In genomic region chr2:68936462-68936861, GRCh38 we compare ENCODE assay signal across 19 cellular contexts. TPM values are rescaled to one million over a fixed set of nuclear protein-coding genes. Genes with fewer than 3 reads are reported as not detected.
A peak's percentile ranks its signal among the peaks of the same experiment; 100 is the strongest.
DNase-seq lines count a peak whose midpoint lies in the region; ATAC-seq and TF ChIP-seq lines count a peak whose summit lies in the region.
"Had no signal": no experiment of that assay in that cellular context is flagged by ENCODE, and none has a peak within 500 bp of the region (broad histone marks: within the 10 kb centered on the region; RNA-seq: fewer than 3 reads in every experiment).

No MANE protein-coding gene starts in this region.

- intact Hi-C loops in esophagus muscularis mucosa (cut with DNase I), result no loop called here

- no peak overlapping the region for H3K14ac ChIP-seq in trophoblast cell (ENCODE audit: low read length)

- no peak overlapping the region for H2BK120ac ChIP-seq in trophoblast cell (ENCODE audit: insufficient read depth, low read length, poor library complexity)

- H4K20me1 ChIP-seq in GM23248 (ENCODE audit: insufficient read depth), result no peaks in the 10 kb centered on the region

- no peaks in the 10 kb centered on the region for H3K9me2 ChIP-seq in GM23248 (ENCODE audit: insufficient read depth)

- H3K36me3 ChIP-seq in GM23248 (ENCODE audit: low read depth) (no peaks in the 10 kb centered on the region), esophagus muscularis mucosa (no peaks in the 10 kb centered on the region), trophoblast cell (ENCODE audit: control insufficient read depth in 1 of 2, insufficient read depth in 2 of 2, low read length in 2 of 2) (no peaks in the 10 kb centered on the region)

- H4K12ac ChIP-seq in trophoblast cell (ENCODE audit: low read depth, low read length), result no peak overlapping the region

- no peak for TF ChIP-seq CTCF in esophagus muscularis mucosa (IDR thresholded peaks at IDR 0.05)

- no peak overlapping the region for H2AK5ac ChIP-seq in trophoblast cell (ENCODE audit: low read length)

- 19 to 21% methylated on average over 2 of the region's 2 CpGs for WGBS in GM23248 (ENCODE audit: low coverage in 1 of 2, low lambda C conversion rate in 2 of 2, missing lambda C conversion rate in 2 of 2), 2 experiments
- WGBS in esophagus muscularis mucosa, result 65% methylated on average over 2 of the region's 2 CpGs
- no CpG with 5 or more reads among the region's 2 CpGs for WGBS in trophoblast cell (ENCODE audit: extremely low coverage, insufficient coverage, insufficient read length)

- no peak for TF ChIP-seq POLR2A in esophagus muscularis mucosa (IDR thresholded peaks at IDR 0.05; ENCODE audit: low read depth)

- H3K9me3 ChIP-seq in GM23248 (ENCODE audit: low read depth) (no peaks in the 10 kb centered on the region), esophagus muscularis mucosa (no peaks in the 10 kb centered on the region), trophoblast cell (ENCODE audit: insufficient read depth, low read depth, low read length) (no peaks in the 10 kb centered on the region)

- H3K27ac ChIP-seq in GM23248, result no peak overlapping the region
- H3K27ac ChIP-seq in esophagus muscularis mucosa (replicated peaks in 1 of 4), result no peak overlapping the region
- no peak overlapping the region for H3K27ac ChIP-seq in trophoblast cell (ENCODE audit: low read depth, low read length)

- no peak overlapping the region for H3K4ac ChIP-seq in trophoblast cell (ENCODE audit: low read depth, low read length)

- no peaks in the 10 kb centered on the region for H3K27me3 ChIP-seq in GM23248 (replicated peaks; ENCODE audit: insufficient read depth)
- H3K27me3 ChIP-seq in esophagus muscularis mucosa, result no peaks in the 10 kb centered on the region
- no peaks in the 10 kb centered on the region for H3K27me3 ChIP-seq in trophoblast cell (ENCODE audit: insufficient read depth, low read length)

- H3K18ac ChIP-seq in trophoblast cell (ENCODE audit: low read length), result no peak overlapping the region

- H2BK5ac ChIP-seq in trophoblast cell (ENCODE audit: low read depth, low read length, poor library complexity), result no peak overlapping the region

- no peak overlapping the region for H4K91ac ChIP-seq in trophoblast cell (ENCODE audit: low read depth, low read length)

- H3K4me2 ChIP-seq in GM23248 (ENCODE audit: unreplicated experiment) (peak overlapping the region; percentile 34), trophoblast cell (ENCODE audit: low read length) (no peak overlapping the region)

- H3K79me2 ChIP-seq in GM23248 (ENCODE audit: insufficient read depth), result no peaks in the 10 kb centered on the region
- no peaks in the 10 kb centered on the region for H3K79me2 ChIP-seq in trophoblast cell (ENCODE audit: control insufficient read depth, insufficient read depth, low read length, poor library complexity)

- H3K4me3 ChIP-seq in GM23248, result no peak overlapping the region
- no peak overlapping the region for H3K4me3 ChIP-seq in esophagus muscularis mucosa
- H3K4me3 ChIP-seq in trophoblast cell (ENCODE audit: low read depth, low read length), result no peak overlapping the region

- H2AFZ ChIP-seq in GM23248, result peak overlapping the region; percentile 54
- H2AFZ ChIP-seq in trophoblast cell (ENCODE audit: insufficient read depth, low read length, poor library complexity), result no peak overlapping the region

- peak; percentile 84 for ATAC-seq in SK-N-SH treated with all-trans-retinoic acid at 6 μM for 48 hours

- peaks cover 5% of the 10 kb centered on the region; the same call in 1 of the 2 replicates for H3F3A ChIP-seq in GM23248 (ENCODE audit: insufficient read depth)

- H3K9ac ChIP-seq in GM23248 (no peak overlapping the region), trophoblast cell (ENCODE audit: low read length) (no peak overlapping the region)

- H3K23ac ChIP-seq in trophoblast cell (ENCODE audit: low read length), result no peak overlapping the region

- DNase-seq in GM23248, result peak; percentile 70
- DNase-seq in esophagus muscularis mucosa (ENCODE audit: extremely low spot score), result peak; percentile 77
- DNase-seq in trophoblast cell, result peak; percentile 36 to 54
- no peak for DNase-seq in NOMO-1 treated with DMSO at 0.1 percent for 48 hours (lab: John Stamatoyannopoulos, UW; ENCODE audit: unreplicated experiment)
- no peak for DNase-seq in NCI-H774 (lab: John Stamatoyannopoulos, UW)
- no peak for DNase-seq in iPS-NIHi11 (ENCODE audit: low spot score)
- DNase-seq in DMS114 treated with DMSO at 0.1 percent for 48 hours (lab: John Stamatoyannopoulos, UW; ENCODE audit: unreplicated experiment), result no peak
- DNase-seq: activated naive CD4-positive, alpha-beta T cell treated with anti-CD3 and anti-CD28 coated beads for 36 hours; caudate nucleus; CD4-positive, alpha-beta T cell; hypothalamus; Kasumi-1; NK-92 treated with Interleukin-12 subunit alpha and Interleukin-12 subunit beta, amount 100 ng/mL, for 24 hours; stimulated activated naive CD4-positive, alpha-beta T cell treated with Interleukin-2 at 50 U/mL for 16 hours had no signal

- no peak overlapping the region for H4K8ac ChIP-seq in trophoblast cell (ENCODE audit: low read depth, low read length)

- H3K4me1 ChIP-seq in GM23248 (ENCODE audit: insufficient read depth) (peaks cover 23% of the 10 kb centered on the region), esophagus muscularis mucosa (peaks cover 0 to 5% (median 0%) of the 10 kb centered on the region in 4 donors), trophoblast cell (ENCODE audit: control insufficient read depth in 1 of 2, insufficient read depth in 2 of 2, low read length in 2 of 2) (peaks cover 0 to 5% of the 10 kb centered on the region in 2 experiments)

- H3K79me1 ChIP-seq in trophoblast cell (ENCODE audit: low read length), result no peaks in the 10 kb centered on the region

- in situ Hi-C loops in GM23248 (cut with MboI), result no loop called here

- no peak overlapping the region for H2BK12ac ChIP-seq in trophoblast cell (ENCODE audit: low read length)

- TF ChIP-seq EP300 in esophagus muscularis mucosa (IDR thresholded peaks at IDR 0.05), result no peak

TF ChIP-seq in SK-N-SH treated with all-trans-retinoic acid at 6 μM for 48 hours, 23 proteins besides CTCF, POLR2A, EP300 and RAD21 (continues in another document):
- no peak for TF ChIP-seq POU6F1 (CRISPR knock-in tag; IDR thresholded peaks at IDR 0.05; ENCODE audit: borderline replicate concordance, low read depth)
- TF ChIP-seq RARB (CRISPR knock-in tag; IDR thresholded peaks at IDR 0.05), result no peak
- TF ChIP-seq ARNTL (CRISPR knock-in tag; IDR thresholded peaks at IDR 0.05; ENCODE audit: borderline replicate concordance, low read depth), result no peak
- TF ChIP-seq CSDC2 (CRISPR knock-in tag; IDR thresholded peaks at IDR 0.05), result no peak
- no peak for TF ChIP-seq OSR1 (CRISPR knock-in tag; IDR thresholded peaks at IDR 0.05)
- TF ChIP-seq ZFP30 (CRISPR knock-in tag; IDR thresholded peaks at IDR 0.05), result no peak
- TF ChIP-seq ISL1 (CRISPR knock-in tag; IDR thresholded peaks at IDR 0.05), result no peak
- no peak for TF ChIP-seq ZNF8 (CRISPR knock-in tag; IDR thresholded peaks at IDR 0.05)
- TF ChIP-seq GLIS3 (CRISPR knock-in tag; IDR thresholded peaks at IDR 0.05), result no peak
- TF ChIP-seq TSHZ2 (CRISPR knock-in tag; IDR thresholded peaks at IDR 0.05), result no peak
- TF ChIP-seq ZNF70 (CRISPR knock-in tag; IDR thresholded peaks at IDR 0.05), result no peak

RNA-seq across cellular contexts. Expression of gene GKN2, which starts 16.2 kb away (rescaled TPM):
- not detected in 2 replicates for total RNA-seq in GM23248 (2014; rRNA removed; shearing (Covaris generic))
- not detected in 2 replicates for polyA plus RNA-seq in GM23248 (2016; fragmentation: Nextera tagmentation; extraction: Ambion mirVana)
- total RNA-seq in esophagus muscularis mucosa, result not detected
- polyA plus RNA-seq in trophoblast cell (2013), result not detected in 2 replicates
- total RNA-seq: activated CD8-positive, alpha-beta memory T cell treated with anti-CD3 and anti-CD28 coated beads for 36 hours; activated naive CD4-positive, alpha-beta T cell treated with anti-CD3 and anti-CD28 coated beads for 36 hours; CD4-positive, alpha-beta T cell; lower leg skin; neural crest cell; SK-MEL-5 had no signal

RNA-seq across cellular contexts. Expression of gene GKN1, which starts 38.0 kb away (rescaled TPM):
- total RNA-seq in GM23248 (2014; rRNA removed; shearing (Covaris generic)), result not detected in 2 replicates
- not detected in 2 replicates for polyA plus RNA-seq in GM23248 (2016; fragmentation: Nextera tagmentation; extraction: Ambion mirVana)
- total RNA-seq in esophagus muscularis mucosa, result not detected
- not detected in 2 replicates for polyA plus RNA-seq in trophoblast cell (2013)
- total RNA-seq: activated CD8-positive, alpha-beta memory T cell treated with anti-CD3 and anti-CD28 coated beads for 36 hours; activated naive CD4-positive, alpha-beta T cell treated with anti-CD3 and anti-CD28 coated beads for 36 hours; CD4-positive, alpha-beta T cell; lower leg skin; neural crest cell; SK-MEL-5 had no signal

Comparison
In these comparisons a context has a peak if more than half of its experiments do, and no peak if none do; other contexts are left out.
1. DNase-seq: peak in GM23248 (single experiment), esophagus muscularis mucosa (single experiment) and trophoblast cell (2 of 2); none in NOMO-1 treated with DMSO at 0.1 percent for 48 hours (single experiment), NCI-H774 (single experiment), iPS-NIHi11 (single experiment) and DMS114 treated with DMSO at 0.1 percent for 48 hours (single experiment).